ENCODE assay signal across 26 cellular contexts in the genomic region with DNA sequence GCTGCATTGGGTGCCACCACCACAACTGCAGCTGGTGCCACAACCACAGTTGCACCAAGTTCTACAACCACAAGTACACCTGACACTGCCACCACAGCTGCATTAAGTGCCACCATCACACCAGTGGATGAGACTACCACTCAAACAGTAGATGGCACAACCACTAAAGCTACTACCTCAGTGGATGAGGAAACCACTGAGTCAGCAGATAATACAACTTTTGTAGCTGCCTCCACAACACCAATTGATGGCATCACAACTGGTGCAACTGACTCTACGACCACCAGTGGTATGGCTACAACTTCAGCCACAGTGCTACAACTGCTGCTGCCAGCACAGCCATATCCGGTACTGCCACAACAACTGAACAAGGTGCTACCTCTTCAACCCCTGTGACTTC. TPM values are rescaled to one million over a fixed set of nuclear protein-coding genes. Genes with fewer than 3 reads are reported as not detected.
DNase-seq lines count a peak whose midpoint lies in the region; ATAC-seq, FAIRE-seq and TF ChIP-seq lines count a peak whose summit lies in the region.
"Had no signal": no experiment of that assay in that cellular context is flagged by ENCODE, and none has a peak within 500 bp of the region (broad histone marks: within the 10 kb centered on the region; RNA-seq: fewer than 3 reads in every experiment).

No MANE protein-coding gene starts in this region.

- H3K4me3 ChIP-seq in HepG2 (replicated peaks in 1 of 3; ENCODE audit: insufficient read depth in 1 of 3, low read depth in 2 of 3, low read length in 3 of 3), result no peak overlapping the region
- no peak overlapping the region for H3K4me3 ChIP-seq in right lobe of liver
- H3K4me3 ChIP-seq in K562, result no peak overlapping the region
- H3K4me3 ChIP-seq: BLaER1 treated with 17β-estradiol and CSF1 and Interleukin-3, amounts not matched to agents 10 nM and 100 nM; GM12878; GM23338; HAP-1 had no signal

- H3K4me3 Mint-ChIP-seq in progenitor cell of endocrine pancreas (ENCODE audit: low read depth) (no peak overlapping the region), immature natural killer cell (no peak overlapping the region)
- H3K4me3 Mint-ChIP-seq: CD14-positive monocyte; CD4-positive, alpha-beta T cell; CD8-positive, alpha-beta memory T cell; GM23338; HFFc6 had no signal

- TF ChIP-seq RAD21 in HepG2 (CRISPR knock-in tag; IDR thresholded peaks at IDR 0.05) (no peak), K562 (CRISPR knock-in tag; conservative IDR thresholded peaks at IDR 0.05 in 1 of 2, IDR thresholded peaks at IDR 0.05 in 1 of 2) (no peak)

- DNase-seq in HepG2 (ENCODE audit: low spot score) (no peak), right lobe of liver (no peak), K562 (ENCODE audit: extremely low read depth in 1 of 4, low spot score in 3 of 4) (no peak), urothelium cell line (ENCODE audit: low spot score) (no peak), progenitor cell of endocrine pancreas (ENCODE audit: low spot score, unreplicated experiment) (no peak), immature natural killer cell (no peak)
- DNase-seq: ACHN; AML-193; BE2C; CD4-positive, alpha-beta T cell; CD8-positive, alpha-beta memory T cell; DMS 273 treated with DMSO at 0.1 percent for 48 hours; DMS79; EL; GDM1; HFFc6 had no signal

- H2AFZ ChIP-seq in HepG2 (ENCODE audit: low read length) (no peak overlapping the region), K562 (ENCODE audit: low read depth, low read length) (no peak overlapping the region)
- H2AFZ ChIP-seq: GM23338 had no signal

- H3K9ac ChIP-seq in HepG2 (ENCODE audit: insufficient read depth, low read depth, low read length) (no peak overlapping the region), K562 (ENCODE audit: insufficient read depth in 1 of 2, low read depth in 2 of 2, low read length in 2 of 2) (no peak overlapping the region)
- H3K9ac ChIP-seq: BLaER1 treated with 17β-estradiol and CSF1 and Interleukin-3, amounts not matched to agents 10 nM and 100 nM had no signal

- CTCF ChIA-PET in HepG2 (lab: Yijun Ruan, JAX; ENCODE audit: low intra/inter-chr PET ratio, low total read pairs) (no interaction called here), K562 (lab: Yijun Ruan, JAX; ENCODE audit: low intra/inter-chr PET ratio) (no interaction called here)

- TF ChIP-seq EP300 in HepG2 (IDR thresholded peaks at IDR 0.05; ENCODE audit: low read depth in 2 of 2, low read length in 2 of 2), result no peak
- TF ChIP-seq EP300 in HepG2 (CRISPR knock-in tag; IDR thresholded peaks at IDR 0.05; ENCODE audit: borderline replicate concordance), result no peak
- TF ChIP-seq EP300 in K562 (IDR thresholded peaks at IDR 0.05; ENCODE audit: low read length), result no peak

- no peak overlapping the region for H3K4me2 ChIP-seq in HepG2 (ENCODE audit: low read depth, low read length)
- no peak overlapping the region for H3K4me2 ChIP-seq in K562 (ENCODE audit: insufficient read depth, low read length)
- H3K4me2 ChIP-seq: BLaER1 treated with 17β-estradiol and CSF1 and Interleukin-3, amounts not matched to agents 10 nM and 100 nM; GM23338 had no signal

- no peak for TF ChIP-seq POLR2A in HepG2 (IDR thresholded peaks at IDR 0.05; ENCODE audit: insufficient read depth in 1 of 2, low read depth in 2 of 2, low read length in 2 of 2)
- no peak for TF ChIP-seq POLR2A in right lobe of liver (IDR thresholded peaks at IDR 0.05)
- TF ChIP-seq POLR2A in K562 (conservative IDR thresholded peaks at IDR 0.05), result no peak

- WGBS in HepG2 (ENCODE audit: low lambda C conversion rate), result no CpG with 5 or more reads among the region's 2 CpGs
- WGBS in right lobe of liver (ENCODE audit: insufficient coverage, low coverage, low lambda C conversion rate, missing lambda C conversion rate), result 72% methylated on average over 2 of the region's 2 CpGs
- WGBS in K562 (ENCODE audit: insufficient coverage, low coverage, missing lambda C conversion rate), result 0% methylated on average over 2 of the region's 2 CpGs

- no peak for ATAC-seq in HepG2
- ATAC-seq in right lobe of liver, result no peak
- no peak for ATAC-seq in K562
- ATAC-seq: GM12878, GM23338 had no signal

- H3K4me1 Mint-ChIP-seq in progenitor cell of endocrine pancreas (ENCODE audit: low read depth), result no peaks in the 10 kb centered on the region
- no peaks in the 10 kb centered on the region for H3K4me1 Mint-ChIP-seq in immature natural killer cell
- H3K4me1 Mint-ChIP-seq: CD14-positive monocyte; CD8-positive, alpha-beta memory T cell; GM23338 had no signal

- TF ChIP-seq CTCF in HepG2 (CRISPR knock-in tag; IDR thresholded peaks at IDR 0.05), result no peak
- no peak for TF ChIP-seq CTCF in right lobe of liver (IDR thresholded peaks at IDR 0.05)
- no peak for TF ChIP-seq CTCF in K562 (IDR thresholded peaks at IDR 0.05 in 2 of 3, conservative IDR thresholded peaks at IDR 0.05 in 1 of 3; ENCODE audit: insufficient read depth in 2 of 3, low read depth in 1 of 3, low read length in 3 of 3)
- no peak for TF ChIP-seq CTCF in progenitor cell of endocrine pancreas (IDR thresholded peaks at IDR 0.05; ENCODE audit: unreplicated experiment)

- no peaks in the 10 kb centered on the region for H3K36me3 Mint-ChIP-seq in progenitor cell of endocrine pancreas (ENCODE audit: insufficient read depth)
- no peaks in the 10 kb centered on the region for H3K36me3 Mint-ChIP-seq in immature natural killer cell
- H3K36me3 Mint-ChIP-seq: CD14-positive monocyte; CD8-positive, alpha-beta memory T cell had no signal

- no peaks in the 10 kb centered on the region for H3K27me3 ChIP-seq in HepG2 (ENCODE audit: control insufficient read depth in 1 of 2, insufficient read depth in 2 of 2, low read length in 2 of 2)
- H3K27me3 ChIP-seq in right lobe of liver, result no peaks in the 10 kb centered on the region
- no peaks in the 10 kb centered on the region for H3K27me3 ChIP-seq in K562 (ENCODE audit: control insufficient read depth in 2 of 2, insufficient read depth in 2 of 2, low read length in 2 of 2)
- H3K27me3 ChIP-seq: BE2C; BLaER1 treated with 17β-estradiol and CSF1 and Interleukin-3, amounts not matched to agents 10 nM and 100 nM had no signal

- POLR2A ChIA-PET in HepG2 (lab: Yijun Ruan, JAX) (no interaction called here), K562 (lab: Yijun Ruan, JAX) (no interaction called here)

- in situ Hi-C loops in HepG2 (cut with HindIII; ENCODE audit: extremely low pct_ligation_motif_present, low pct_unique_long_range_greater_than_20kb), result no loop called here
- in situ Hi-C loops in K562 (cut with MboI), result no loop called here

- H3K27me3 Mint-ChIP-seq in progenitor cell of endocrine pancreas (no peaks in the 10 kb centered on the region), immature natural killer cell (ENCODE audit: low read depth in 3 of 3) (no peaks in the 10 kb centered on the region)
- H3K27me3 Mint-ChIP-seq: CD4-positive, alpha-beta T cell; CD8-positive, alpha-beta memory T cell had no signal

- H3K79me2 ChIP-seq in HepG2 (ENCODE audit: insufficient read depth, low read length) (no peaks in the 10 kb centered on the region), K562 (ENCODE audit: control insufficient read depth, insufficient read depth, low read length) (no peaks in the 10 kb centered on the region)

- intact Hi-C loops in HepG2 (cut with micrococcal nuclease; ENCODE audit: unreplicated experiment) (no loop called here), right lobe of liver (cut with DNase I) (no loop called here), K562 (cut with micrococcal nuclease) (no loop called here)

- H3K27ac Mint-ChIP-seq in progenitor cell of endocrine pancreas (no peak overlapping the region), immature natural killer cell (no peak overlapping the region)
- H3K27ac Mint-ChIP-seq: CD14-positive monocyte; CD4-positive, alpha-beta T cell; CD8-positive, alpha-beta memory T cell; GM23338; HFFc6 had no signal

- no peaks in the 10 kb centered on the region for H3K9me1 ChIP-seq in K562 (ENCODE audit: control insufficient read depth, insufficient read depth, low read length)

- H3K36me3 ChIP-seq in HepG2 (replicated peaks in 1 of 2; ENCODE audit: control insufficient read depth in 1 of 2, insufficient read depth in 2 of 2, low read length in 2 of 2) (no peaks in the 10 kb centered on the region), right lobe of liver (no peaks in the 10 kb centered on the region), K562 (ENCODE audit: control insufficient read depth, insufficient read depth, low read length) (no peaks in the 10 kb centered on the region)
- H3K36me3 ChIP-seq: BE2C; BLaER1 treated with 17β-estradiol and CSF1 and Interleukin-3, amounts not matched to agents 10 nM and 100 nM; HAP-1 had no signal

- no TSS peak for BruUV-seq in HepG2 (replicated peaks; lab: Mats Ljungman, UMichigan)
- no TSS peak for BruUV-seq in K562 (replicated peaks; lab: Mats Ljungman, UMichigan)

- H3K9me3 Mint-ChIP-seq in progenitor cell of endocrine pancreas (ENCODE audit: low read depth) (no peaks in the 10 kb centered on the region), immature natural killer cell (peaks cover 0 to 15% (median 7%) of the 10 kb centered on the region in 6 donors)
- H3K9me3 Mint-ChIP-seq: GM23338 had no signal

- no peak overlapping the region for H3K27ac ChIP-seq in HepG2 (ENCODE audit: extremely low read length, insufficient read depth, low read length)
- no peak overlapping the region for H3K27ac ChIP-seq in right lobe of liver
- no peak overlapping the region for H3K27ac ChIP-seq in K562 (ENCODE audit: extremely low read depth, low read depth, low read length)
- H3K27ac ChIP-seq: 22Rv1; BLaER1 treated with 17β-estradiol and CSF1 and Interleukin-3, amounts not matched to agents 10 nM and 100 nM had no signal

- no peaks in the 10 kb centered on the region for H3K4me1 ChIP-seq in HepG2 (ENCODE audit: insufficient read depth, low read length)
- H3K4me1 ChIP-seq in right lobe of liver, result no peaks in the 10 kb centered on the region
- no peaks in the 10 kb centered on the region for H3K4me1 ChIP-seq in K562 (replicated peaks in 1 of 2; ENCODE audit: control insufficient read depth in 2 of 2, insufficient read depth in 2 of 2, low read length in 2 of 2)
- H3K4me1 ChIP-seq: BE2C; BLaER1 treated with 17β-estradiol and CSF1 and Interleukin-3, amounts not matched to agents 10 nM and 100 nM; HAP-1 had no signal

- H3K9me3 ChIP-seq in HepG2 (ENCODE audit: low read length) (no peaks in the 10 kb centered on the region), right lobe of liver (no peaks in the 10 kb centered on the region), K562 (replicated peaks; ENCODE audit: control insufficient read depth, insufficient read depth, low read depth, low read length) (no peaks in the 10 kb centered on the region; the same call in 1 of the 2 replicates)
- H3K9me3 ChIP-seq: BE2C; BLaER1 treated with 17β-estradiol and CSF1 and Interleukin-3, amounts not matched to agents 10 nM and 100 nM; HAP-1 had no signal

- FAIRE-seq in HepG2 (lab: Jason Lieb, UNC) (no peak), K562 (lab: Jason Lieb, UNC) (no peak), urothelium cell line (lab: Jason Lieb, UNC) (peak; percentile 53)
- FAIRE-seq: A204.1, D721Med, GM12878, GM19239, H54 had no signal

- H4K20me1 ChIP-seq in HepG2 (ENCODE audit: insufficient read depth, low read length) (no peaks in the 10 kb centered on the region), K562 (replicated peaks; ENCODE audit: control insufficient read depth, insufficient read depth, low read length) (no peaks in the 10 kb centered on the region)
- H4K20me1 ChIP-seq: BLaER1 treated with 17β-estradiol and CSF1 and Interleukin-3, amounts not matched to agents 10 nM and 100 nM had no signal

RNA-seq across cellular contexts. Expression of gene CABS1, which starts 35.1 kb away (rescaled TPM):
- total RNA-seq in HepG2 (2016; rRNA removed; fragmentation: Illumina TruSeq; extraction: Trizol), result not detected in 2 replicates
- not detected in 2 replicates for total RNA-seq in HepG2 (2016; cell fraction: cytosol; rRNA removed; fragmentation: Illumina TruSeq; extraction: Trizol; ENCODE audit: low read depth)
- total RNA-seq in HepG2 (2016; cell fraction: insoluble cytoplasmic fraction; rRNA removed; fragmentation: Illumina TruSeq; extraction: Trizol), result not detected in 2 replicates
- total RNA-seq in HepG2 (2016; cell fraction: membrane; rRNA removed; fragmentation: Illumina TruSeq; extraction: Trizol), result not detected in 2 replicates
- total RNA-seq in HepG2 (2016; cell fraction: nucleus; rRNA removed; fragmentation: Illumina TruSeq; extraction: Trizol), result not detected in 2 replicates
- not detected in 2 replicates for polyA plus RNA-seq in HepG2 (2011; rRNA removed)
- polyA plus RNA-seq in HepG2 (2011; cell fraction: cytosol; rRNA removed), result not detected in 2 replicates
- polyA plus RNA-seq in HepG2 (2011; cell fraction: nucleus; rRNA removed), result not detected in 2 replicates
- not detected in 2 replicates for polyA plus RNA-seq in HepG2 (2012)
- not detected in 2 replicates for polyA plus RNA-seq in HepG2 (2016; cell fraction: cytosol; fragmentation: Illumina TruSeq; extraction: Trizol; ENCODE audit: low read depth)
- not detected in 2 replicates for polyA plus RNA-seq in HepG2 (2016; cell fraction: insoluble cytoplasmic fraction; fragmentation: Illumina TruSeq; extraction: Trizol; ENCODE audit: low read depth)
- polyA plus RNA-seq in HepG2 (2016; cell fraction: membrane; fragmentation: Illumina TruSeq; extraction: Trizol; ENCODE audit: low read depth), result not detected in 2 replicates
- not detected in 2 replicates for polyA plus RNA-seq in HepG2 (2016; cell fraction: nucleus; fragmentation: Illumina TruSeq; extraction: Trizol; ENCODE audit: insufficient read depth, low read depth)
- not detected in 2 replicates for polyA minus RNA-seq in HepG2 (2011; rRNA and poly(A)+ RNA removed; ENCODE audit: low replicate concordance)
- not detected in 2 replicates for polyA minus RNA-seq in HepG2 (2011; cell fraction: cytosol; rRNA and poly(A)+ RNA removed)
- polyA minus RNA-seq in HepG2 (2011; cell fraction: nucleus; rRNA and poly(A)+ RNA removed), result not detected in 2 replicates
- not detected for total RNA-seq in right lobe of liver
- not detected in 2 replicates for total RNA-seq in K562 (2011; cell fraction: chromatin; rRNA removed; ENCODE audit: low replicate concordance)
- not detected in 2 replicates for total RNA-seq in K562 (2011; cell fraction: nucleolus; rRNA removed)
- total RNA-seq in K562 (2011; cell fraction: nucleoplasm; rRNA removed), result not detected in 2 replicates
- total RNA-seq in K562 (2014; rRNA removed), result not detected in 2 replicates
- total RNA-seq in K562 (2014; rRNA removed; fragmentation: Illumina TruSeq; extraction: Trizol), result not detected in 2 replicates
- total RNA-seq in K562 (2015; rRNA removed; fragmentation: Illumina TruSeq; extraction: Trizol), result not detected in 2 replicates
- not detected in 2 replicates for total RNA-seq in K562 (2021)
- polyA plus RNA-seq in K562 (2011; rRNA removed), result not detected in 2 replicates
- not detected in 2 replicates for polyA plus RNA-seq in K562 (2011; cell fraction: cytosol; rRNA removed)
- not detected in 2 replicates for polyA plus RNA-seq in K562 (2011; cell fraction: nucleus; rRNA removed)
- polyA plus RNA-seq in K562 (2012), result not detected in 2 replicates
- not detected in 2 replicates for polyA plus RNA-seq in K562 (2014; fragmentation: Illumina TruSeq; extraction: Trizol)
- not detected for polyA plus RNA-seq in K562 (2014; fragmentation: Nextera tagmentation; extraction: Ambion mirVana)
- polyA plus RNA-seq in K562 (2014; rRNA removed), result not detected in 2 replicates
- not detected in 2 replicates for polyA minus RNA-seq in K562 (2011; rRNA and poly(A)+ RNA removed)
- not detected in 2 replicates for polyA minus RNA-seq in K562 (2011; cell fraction: cytosol; rRNA and poly(A)+ RNA removed)
- polyA minus RNA-seq in K562 (2011; cell fraction: nucleus; rRNA and poly(A)+ RNA removed), result not detected in 2 replicates
- not detected in 2 replicates for total RNA-seq in progenitor cell of endocrine pancreas
- polyA plus RNA-seq in immature natural killer cell, result not detected
- total RNA-seq: CD4-positive, alpha-beta T cell; CD8-positive, alpha-beta memory T cell; GM12878; GM23338; HFFc6 had no signal
- polyA plus RNA-seq: CD14-positive monocyte; CD8-positive, alpha-beta memory T cell; GM12878; GM23338 had no signal

RNA-seq across cellular contexts. Expression of gene CSN3, which starts 57.2 kb away (rescaled TPM):
- total RNA-seq in HepG2 (2016; rRNA removed; fragmentation: Illumina TruSeq; extraction: Trizol) (not detected in 2 replicates), right lobe of liver (not detected), K562 (2014; rRNA removed) (not detected in 2 replicates), K562 (2014; rRNA removed; fragmentation: Illumina TruSeq; extraction: Trizol) (not detected in 2 replicates), K562 (2015; rRNA removed; fragmentation: Illumina TruSeq; extraction: Trizol) (not detected in 2 replicates), K562 (2021) (not detected in 2 replicates), progenitor cell of endocrine pancreas (not detected in 2 replicates)
- not detected in 2 replicates for total RNA-seq in HepG2 (2016; cell fraction: cytosol; rRNA removed; fragmentation: Illumina TruSeq; extraction: Trizol; ENCODE audit: low read depth)
- total RNA-seq in HepG2 (2016; cell fraction: insoluble cytoplasmic fraction; rRNA removed; fragmentation: Illumina TruSeq; extraction: Trizol), result not detected in 2 replicates
- total RNA-seq in HepG2 (2016; cell fraction: membrane; rRNA removed; fragmentation: Illumina TruSeq; extraction: Trizol), result not detected in 2 replicates
- total RNA-seq in HepG2 (2016; cell fraction: nucleus; rRNA removed; fragmentation: Illumina TruSeq; extraction: Trizol), result not detected in 2 replicates
- polyA plus RNA-seq in HepG2 (2011; rRNA removed) (not detected in 2 replicates), K562 (2011; rRNA removed) (not detected in 2 replicates), K562 (2014; fragmentation: Illumina TruSeq; extraction: Trizol) (not detected in 2 replicates), K562 (2014; fragmentation: Nextera tagmentation; extraction: Ambion mirVana) (not detected), K562 (2014; rRNA removed) (not detected in 2 replicates), immature natural killer cell (not detected)
- polyA plus RNA-seq in HepG2 (2011; cell fraction: cytosol; rRNA removed), result not detected in 2 replicates
- polyA plus RNA-seq in HepG2 (2011; cell fraction: nucleus; rRNA removed), result not detected in 2 replicates
- polyA plus RNA-seq in HepG2 (2012), result not detected in 2 replicates
- not detected in 2 replicates for polyA plus RNA-seq in HepG2 (2016; cell fraction: cytosol; fragmentation: Illumina TruSeq; extraction: Trizol; ENCODE audit: low read depth)
- polyA plus RNA-seq in HepG2 (2016; cell fraction: insoluble cytoplasmic fraction; fragmentation: Illumina TruSeq; extraction: Trizol; ENCODE audit: low read depth), result not detected in 2 replicates
- polyA plus RNA-seq in HepG2 (2016; cell fraction: membrane; fragmentation: Illumina TruSeq; extraction: Trizol; ENCODE audit: low read depth), result not detected in 2 replicates
- not detected in 2 replicates for polyA plus RNA-seq in HepG2 (2016; cell fraction: nucleus; fragmentation: Illumina TruSeq; extraction: Trizol; ENCODE audit: insufficient read depth, low read depth)
- polyA minus RNA-seq in HepG2 (2011; rRNA and poly(A)+ RNA removed; ENCODE audit: low replicate concordance), result not detected in 2 replicates
- polyA minus RNA-seq in HepG2 (2011; cell fraction: cytosol; rRNA and poly(A)+ RNA removed), result not detected in 2 replicates
- polyA minus RNA-seq in HepG2 (2011; cell fraction: nucleus; rRNA and poly(A)+ RNA removed), result not detected in 2 replicates
- total RNA-seq in K562 (2011; cell fraction: chromatin; rRNA removed; ENCODE audit: low replicate concordance), result not detected in 2 replicates
- not detected in 2 replicates for total RNA-seq in K562 (2011; cell fraction: nucleolus; rRNA removed)
- not detected in 2 replicates for total RNA-seq in K562 (2011; cell fraction: nucleoplasm; rRNA removed)
- polyA plus RNA-seq in K562 (2011; cell fraction: cytosol; rRNA removed), result not detected in 2 replicates
- not detected in 2 replicates for polyA plus RNA-seq in K562 (2011; cell fraction: nucleus; rRNA removed)
- not detected in 2 replicates for polyA plus RNA-seq in K562 (2012)
- polyA minus RNA-seq in K562 (2011; rRNA and poly(A)+ RNA removed), result not detected in 2 replicates
- polyA minus RNA-seq in K562 (2011; cell fraction: cytosol; rRNA and poly(A)+ RNA removed), result not detected in 2 replicates
- polyA minus RNA-seq in K562 (2011; cell fraction: nucleus; rRNA and poly(A)+ RNA removed), result not detected in 2 replicates
- total RNA-seq: CD4-positive, alpha-beta T cell; CD8-positive, alpha-beta memory T cell; GM12878; GM23338; HFFc6 had no signal
- polyA plus RNA-seq: CD14-positive monocyte; CD8-positive, alpha-beta memory T cell; GM12878; GM23338 had no signal

Comparison
In these comparisons a context has a peak if more than half of its experiments do, and no peak if none do; other contexts are left out.
1. Of the 241 proteins assayed by ChIP-seq in both HepG2 and K562: peak only in HepG2: none; only in K562: MAFG; in both: MAFF and MAFK; in neither: 238.